ENCODE assay signal across 8 cellular contexts in genomic region chr1:23979387-23980005, GRCh38. TPM values are rescaled to one million over a fixed set of nuclear protein-coding genes. Genes with fewer than 3 reads are reported as not detected.
DNase-seq lines count a peak whose midpoint lies in the region; ATAC-seq lines count a peak whose summit lies in the region.

No MANE protein-coding gene starts in this region.

- H3K36me3 ChIP-seq in iPS-20b (ENCODE audit: insufficient read depth, low read depth, low read length) (peaks cover 43% of the 10 kb centered on the region), subcutaneous abdominal adipose tissue (ENCODE audit: control insufficient read depth in 5 of 5, insufficient read depth in 5 of 5, low read length in 5 of 5) (peaks cover 0 to 7% (median 2%) of the 10 kb centered on the region in 5 donors)

- peak overlapping the region; percentile 96 for H3K27ac Mint-ChIP-seq in activated CD4-positive, alpha-beta T cell treated with anti-CD3 and anti-CD28 coated beads, Interleukin-2, amount 10 ng/mL, durations not matched to agents 24 days and 14 days
- peak overlapping the region; percentile 98 for H3K27ac Mint-ChIP-seq in activated CD8-positive, alpha-beta T cell treated with anti-CD3 and anti-CD28 coated beads, Interleukin-2, amount 10 ng/mL, durations not matched to agents 7 days and 5 days

- POLR2A ChIA-PET in activated CD8-positive, alpha-beta T cell treated with anti-CD3 and anti-CD28 coated beads, Interleukin-2, amount 10 ng/mL, durations not matched to agents 7 days and 5 days (lab: Charles Lee): interaction anchor here (0.7 to 7.9 kb wide), 7 partner anchors 10 to 186 kb away, joined by 3 to 151 read pairs (median 6); partner anchors contain the start of gene PNRC2

- H3K9me3 Mint-ChIP-seq in activated CD4-positive, alpha-beta T cell treated with anti-CD3 and anti-CD28 coated beads, Interleukin-2, amount 10 ng/mL, durations not matched to agents 24 days and 14 days: no peaks in the 10 kb centered on the region
- no peaks in the 10 kb centered on the region for H3K9me3 Mint-ChIP-seq in activated CD8-positive, alpha-beta T cell treated with anti-CD3 and anti-CD28 coated beads, Interleukin-2, amount 10 ng/mL, durations not matched to agents 7 days and 5 days (ENCODE audit: insufficient read depth)

- ATAC-seq in activated CD8-positive, alpha-beta T cell treated with anti-CD3 and anti-CD28 coated beads, Interleukin-2, amount 10 ng/mL, durations not matched to agents 7 days and 5 days: no peak
- no peak for ATAC-seq in GM21381 (IDR thresholded peaks at IDR 0.05; ENCODE audit: unreplicated experiment)

- intact Hi-C loops in activated CD4-positive, alpha-beta T cell treated with anti-CD3 and anti-CD28 coated beads, Interleukin-2, amount 10 ng/mL, durations not matched to agents 24 days and 14 days (cut with micrococcal nuclease): loop anchor here (1.0 to 10.0 kb wide), 4 partner anchors 20 to 663 kb away; partner anchors contain the start of genes IFNLR1, PNRC2, RCAN3 and SRRM1

- CTCF ChIA-PET in activated CD8-positive, alpha-beta T cell treated with anti-CD3 and anti-CD28 coated beads, Interleukin-2, amount 10 ng/mL, durations not matched to agents 7 days and 5 days (lab: Charles Lee): interaction anchor here (0.6 to 3.0 kb wide), 5 partner anchors 18 to 171 kb away, joined by 3 to 9 read pairs (median 4); no protein-coding TSS in a partner anchor

- peak overlapping the region; percentile 98 for H3K4me3 Mint-ChIP-seq in activated CD4-positive, alpha-beta T cell treated with anti-CD3 and anti-CD28 coated beads, Interleukin-2, amount 10 ng/mL, durations not matched to agents 24 days and 14 days
- H3K4me3 Mint-ChIP-seq in activated CD8-positive, alpha-beta T cell treated with anti-CD3 and anti-CD28 coated beads, Interleukin-2, amount 10 ng/mL, durations not matched to agents 7 days and 5 days: peak overlapping the region; percentile 92

- H3K9me3 ChIP-seq in iPS-20b (ENCODE audit: insufficient read depth, low read depth, low read length) (no peaks in the 10 kb centered on the region), subcutaneous abdominal adipose tissue (ENCODE audit: control insufficient read depth in 5 of 5, low read length in 5 of 5) (no peaks in the 10 kb centered on the region)

- H3K9ac ChIP-seq in iPS-20b (ENCODE audit: low read depth, low read length) (peak overlapping the region; percentile 94), subcutaneous abdominal adipose tissue (ENCODE audit: low read length in 5 of 5) (peak overlapping the region; percentile 60 to 99 (median 98))

- H3K27ac ChIP-seq in iPS-20b (ENCODE audit: low read length): peak overlapping the region; percentile 78
- H3K27ac ChIP-seq in subcutaneous abdominal adipose tissue (ENCODE audit: low read depth, low read length): peak overlapping the region; percentile 97

- peak overlapping the region; percentile 100 for H3K4me3 ChIP-seq in iPS-20b (ENCODE audit: low read length)
- peak overlapping the region; percentile 76 to 92 (median 87) for H3K4me3 ChIP-seq in subcutaneous abdominal adipose tissue (ENCODE audit: low read depth in 1 of 5, low read length in 5 of 5)

- H3K4me1 Mint-ChIP-seq in activated CD4-positive, alpha-beta T cell treated with anti-CD3 and anti-CD28 coated beads, Interleukin-2, amount 10 ng/mL, durations not matched to agents 24 days and 14 days: peaks cover 35% of the 10 kb centered on the region
- H3K4me1 Mint-ChIP-seq in activated CD8-positive, alpha-beta T cell treated with anti-CD3 and anti-CD28 coated beads, Interleukin-2, amount 10 ng/mL, durations not matched to agents 7 days and 5 days (ENCODE audit: low read depth): peaks cover 45% of the 10 kb centered on the region

- H3K27me3 ChIP-seq in iPS-20b (ENCODE audit: insufficient read depth, low read length) (no peaks in the 10 kb centered on the region), subcutaneous abdominal adipose tissue (ENCODE audit: control insufficient read depth in 5 of 5, insufficient read depth in 4 of 5, low read length in 5 of 5) (no peaks in the 10 kb centered on the region)

- no peak for DNase-seq in activated CD4-positive, alpha-beta T cell treated with anti-CD3 and anti-CD28 coated beads, Interleukin-2, amount 10 ng/mL, durations not matched to agents 24 days and 14 days
- DNase-seq in activated CD4-positive, alpha-beta T cell treated with anti-CD3 and anti-CD28 coated beads for 4 hours: no peak
- no peak for DNase-seq in activated CD8-positive, alpha-beta T cell treated with anti-CD3 and anti-CD28 coated beads, Interleukin-2, amount 10 ng/mL, durations not matched to agents 7 days and 5 days
- no peak for DNase-seq in LoVo (ENCODE audit: low spot score)
- DNase-seq in hepatic stellate cell (ENCODE audit: low spot score): no peak

- peaks cover 49% of the 10 kb centered on the region for H3K36me3 Mint-ChIP-seq in activated CD4-positive, alpha-beta T cell treated with anti-CD3 and anti-CD28 coated beads, Interleukin-2, amount 10 ng/mL, durations not matched to agents 24 days and 14 days (ENCODE audit: low read depth)
- peaks cover 51% of the 10 kb centered on the region for H3K36me3 Mint-ChIP-seq in activated CD8-positive, alpha-beta T cell treated with anti-CD3 and anti-CD28 coated beads, Interleukin-2, amount 10 ng/mL, durations not matched to agents 7 days and 5 days (ENCODE audit: low read depth)

- peaks cover 2% of the 10 kb centered on the region for H3K27me3 Mint-ChIP-seq in activated CD4-positive, alpha-beta T cell treated with anti-CD3 and anti-CD28 coated beads, Interleukin-2, amount 10 ng/mL, durations not matched to agents 24 days and 14 days
- no peaks in the 10 kb centered on the region for H3K27me3 Mint-ChIP-seq in activated CD8-positive, alpha-beta T cell treated with anti-CD3 and anti-CD28 coated beads, Interleukin-2, amount 10 ng/mL, durations not matched to agents 7 days and 5 days (ENCODE audit: low read depth)

- peaks cover 13% of the 10 kb centered on the region; the same call in 1 of the 2 replicates for H3K4me1 ChIP-seq in iPS-20b (ENCODE audit: insufficient read depth, low read length)
- H3K4me1 ChIP-seq in subcutaneous abdominal adipose tissue (ENCODE audit: control insufficient read depth in 5 of 5, insufficient read depth in 5 of 5, low read length in 5 of 5): peaks cover 3 to 47% (median 41%) of the 10 kb centered on the region in 5 donors

RNA-seq across cellular contexts. Expression of gene SRSF10, which starts 0.6 kb away (rescaled TPM):
- total RNA-seq in activated CD4-positive, alpha-beta T cell treated with anti-CD3 and anti-CD28 coated beads, Interleukin-2, amount 10 ng/mL, durations not matched to agents 24 days and 14 days: 236 and 247 TPM in 2 replicates
- 100 to 1,000 TPM; 223 to 228 TPM for total RNA-seq in activated CD8-positive, alpha-beta T cell treated with anti-CD3 and anti-CD28 coated beads, Interleukin-2, amount 10 ng/mL, durations not matched to agents 7 days and 5 days

RNA-seq across cellular contexts. Expression of gene PNRC2, which starts 19.9 kb away (rescaled TPM):
- total RNA-seq in activated CD4-positive, alpha-beta T cell treated with anti-CD3 and anti-CD28 coated beads, Interleukin-2, amount 10 ng/mL, durations not matched to agents 24 days and 14 days: 140 TPM in 2 replicates
- 100 to 1,000 TPM; 129 to 134 TPM for total RNA-seq in activated CD8-positive, alpha-beta T cell treated with anti-CD3 and anti-CD28 coated beads, Interleukin-2, amount 10 ng/mL, durations not matched to agents 7 days and 5 days
